Comparison of ENCODE assay signal across 18 cellular contexts in genomic region chr16:55552621-55553020, GRCh38. TPM values are rescaled to one million over a fixed set of nuclear protein-coding genes. Genes with fewer than 3 reads are reported as not detected.
DNase-seq lines count a peak whose midpoint lies in the region; ATAC-seq and TF ChIP-seq lines count a peak whose summit lies in the region.
"Had no signal": no experiment of that assay in that cellular context is flagged by ENCODE, and none has a peak within 500 bp of the region (broad histone marks: within the 10 kb centered on the region; RNA-seq: fewer than 3 reads in every experiment).

No MANE protein-coding gene starts in this region.

- peak; percentile 47 for DNase-seq in Daoy (ENCODE audit: low read depth)
- DNase-seq in NCI-H226, result peak; percentile 84
- peak; percentile 61 for DNase-seq in dedifferentiated amniotic fluid mesenchymal stem cell (ENCODE audit: extremely low spot score)
- peak; percentile 67 for DNase-seq in mesenchymal stem cell
- DNase-seq in activated T-helper 1 cell treated with anti-CD3 and anti-CD28 coated beads, Interleukin-12 subunit alpha, Interleukin-12 subunit beta, Interleukin-2, Interleukin-4 antibody, amounts not matched to agents 30 ng/mL and 10 ng/mL and 1 ng/mL, durations not matched to agents 14 hours and 24 hours and 36 hours (ENCODE audit: low spot score), result no peak
- no peak for DNase-seq in amygdala (lab: John Stamatoyannopoulos, UW)
- DNase-seq in omental fat pad (ENCODE audit: low spot score), result no peak
- DNase-seq in T-helper 2 cell treated with Interferon-gamma antibody and Interleukin-4, amounts not matched to agents 5 μg/mL and 100 μg/mL, for 36 hours (ENCODE audit: low spot score), result no peak
- DNase-seq: activated naive CD4-positive, alpha-beta T cell treated with Interleukin-2 at 50 U/mL for 16 hours; erythroblast; NCI-H1417 treated with DMSO at 0.1 percent for 48 hours; NCI-H524; Right ventricle myocardium superior; stimulated activated CD4-positive, alpha-beta T cell treated with anti-CD3 and anti-CD28 coated beads, Interleukin-2, amount 100 ng/mL, for 24 hours had no signal

- no peak overlapping the region for H3K27ac Mint-ChIP-seq in activated T-helper 1 cell treated with anti-CD3 and anti-CD28 coated beads, Interleukin-12 subunit alpha, Interleukin-12 subunit beta, Interleukin-2, Interleukin-4 antibody, amounts not matched to agents 30 ng/mL and 10 ng/mL and 1 ng/mL, durations not matched to agents 14 hours and 24 hours and 36 hours
- no peak overlapping the region for H3K27ac Mint-ChIP-seq in T-helper 2 cell treated with Interferon-gamma antibody and Interleukin-4, amounts not matched to agents 5 μg/mL and 100 μg/mL, for 36 hours
- H3K27ac Mint-ChIP-seq: progenitor cell of endocrine pancreas had no signal

- no peaks in the 10 kb centered on the region for H3K27me3 Mint-ChIP-seq in activated T-helper 1 cell treated with anti-CD3 and anti-CD28 coated beads, Interleukin-12 subunit alpha, Interleukin-12 subunit beta, Interleukin-2, Interleukin-4 antibody, amounts not matched to agents 30 ng/mL and 10 ng/mL and 1 ng/mL, durations not matched to agents 14 hours and 24 hours and 36 hours (ENCODE audit: insufficient read depth)
- H3K27me3 Mint-ChIP-seq in T-helper 2 cell treated with Interferon-gamma antibody and Interleukin-4, amounts not matched to agents 5 μg/mL and 100 μg/mL, for 36 hours (ENCODE audit: low read depth), result peaks cover 3% of the 10 kb centered on the region
- H3K27me3 Mint-ChIP-seq: progenitor cell of endocrine pancreas had no signal

- no peak overlapping the region for H2BK15ac ChIP-seq in mesenchymal stem cell (ENCODE audit: low read depth, poor library complexity, severe bottlenecking)

- ATAC-seq in omental fat pad (ENCODE audit: low FRiP score), result no peak

- no peak overlapping the region for H3K23ac ChIP-seq in mesenchymal stem cell (ENCODE audit: low read length in 2 of 2)

- no peak overlapping the region for H2BK120ac ChIP-seq in mesenchymal stem cell (ENCODE audit: low read depth, low read length)

- intact Hi-C loops in activated T-helper 1 cell treated with anti-CD3 and anti-CD28 coated beads, Interleukin-12 subunit alpha, Interleukin-12 subunit beta, Interleukin-2, Interleukin-4 antibody, amounts not matched to agents 30 ng/mL and 10 ng/mL and 1 ng/mL, durations not matched to agents 14 hours and 24 hours and 36 hours (cut with micrococcal nuclease), result no loop called here

- no peak overlapping the region for H3K4me3 Mint-ChIP-seq in activated T-helper 1 cell treated with anti-CD3 and anti-CD28 coated beads, Interleukin-12 subunit alpha, Interleukin-12 subunit beta, Interleukin-2, Interleukin-4 antibody, amounts not matched to agents 30 ng/mL and 10 ng/mL and 1 ng/mL, durations not matched to agents 14 hours and 24 hours and 36 hours
- H3K4me3 Mint-ChIP-seq in T-helper 2 cell treated with Interferon-gamma antibody and Interleukin-4, amounts not matched to agents 5 μg/mL and 100 μg/mL, for 36 hours, result no peak overlapping the region
- H3K4me3 Mint-ChIP-seq: central memory CD8-positive, alpha-beta T cell had no signal

- no peak overlapping the region for H3K4me2 ChIP-seq in mesenchymal stem cell (ENCODE audit: low read length, poor library complexity, severe bottlenecking)

- H4K8ac ChIP-seq in mesenchymal stem cell (ENCODE audit: low read length), result no peak overlapping the region

- TF ChIP-seq CTCF in omental fat pad (IDR thresholded peaks at IDR 0.05), result no peak

- H3K9me3 Mint-ChIP-seq in activated T-helper 1 cell treated with anti-CD3 and anti-CD28 coated beads, Interleukin-12 subunit alpha, Interleukin-12 subunit beta, Interleukin-2, Interleukin-4 antibody, amounts not matched to agents 30 ng/mL and 10 ng/mL and 1 ng/mL, durations not matched to agents 14 hours and 24 hours and 36 hours, result no peaks in the 10 kb centered on the region
- H3K9me3 Mint-ChIP-seq in T-helper 2 cell treated with Interferon-gamma antibody and Interleukin-4, amounts not matched to agents 5 μg/mL and 100 μg/mL, for 36 hours, result no peaks in the 10 kb centered on the region

- H2AFZ ChIP-seq in mesenchymal stem cell (ENCODE audit: low read depth, low read length), result no peak overlapping the region

- no peak overlapping the region for H3K4me3 ChIP-seq in mesenchymal stem cell (ENCODE audit: insufficient read depth in 1 of 2, low read depth in 1 of 2, low read length in 2 of 2)

- no peaks in the 10 kb centered on the region for H3K79me1 ChIP-seq in mesenchymal stem cell (replicated peaks; ENCODE audit: low read length, poor library complexity, severe bottlenecking)

- H3K9ac ChIP-seq in mesenchymal stem cell (ENCODE audit: low read length), result no peak overlapping the region

- no peak overlapping the region for H4K91ac ChIP-seq in mesenchymal stem cell (ENCODE audit: low read length)

- H3K36me3 ChIP-seq in mesenchymal stem cell (ENCODE audit: control insufficient read depth in 1 of 2, insufficient read depth in 2 of 2, low read depth in 1 of 2, low read length in 2 of 2), result peaks cover 0 to 53% of the 10 kb centered on the region in 2 experiments

- H3K18ac ChIP-seq in mesenchymal stem cell (ENCODE audit: low read depth in 1 of 2, low read length in 2 of 2), result no peak overlapping the region

- H2BK12ac ChIP-seq in mesenchymal stem cell (ENCODE audit: low read length in 2 of 2), result no peak overlapping the region

- no peaks in the 10 kb centered on the region for H3K4me1 ChIP-seq in mesenchymal stem cell (ENCODE audit: control insufficient read depth, insufficient read depth, low read depth, low read length)

- no peaks in the 10 kb centered on the region for H3K27me3 ChIP-seq in mesenchymal stem cell (ENCODE audit: control insufficient read depth in 1 of 2, insufficient read depth in 1 of 2, low read length in 2 of 2)

- no peak overlapping the region for H3K14ac ChIP-seq in mesenchymal stem cell (ENCODE audit: low read length in 2 of 2)

- H3K36me3 Mint-ChIP-seq in activated T-helper 1 cell treated with anti-CD3 and anti-CD28 coated beads, Interleukin-12 subunit alpha, Interleukin-12 subunit beta, Interleukin-2, Interleukin-4 antibody, amounts not matched to agents 30 ng/mL and 10 ng/mL and 1 ng/mL, durations not matched to agents 14 hours and 24 hours and 36 hours (ENCODE audit: low read depth), result no peaks in the 10 kb centered on the region
- H3K36me3 Mint-ChIP-seq in T-helper 2 cell treated with Interferon-gamma antibody and Interleukin-4, amounts not matched to agents 5 μg/mL and 100 μg/mL, for 36 hours (ENCODE audit: low read depth), result peaks cover 4% of the 10 kb centered on the region

- H3K9me3 ChIP-seq in mesenchymal stem cell (ENCODE audit: control insufficient read depth, low read length), result peaks cover 10% of the 10 kb centered on the region

- H3K4ac ChIP-seq in mesenchymal stem cell (ENCODE audit: low read depth in 1 of 2, low read length in 2 of 2), result no peak overlapping the region

- H3K4me1 Mint-ChIP-seq in activated T-helper 1 cell treated with anti-CD3 and anti-CD28 coated beads, Interleukin-12 subunit alpha, Interleukin-12 subunit beta, Interleukin-2, Interleukin-4 antibody, amounts not matched to agents 30 ng/mL and 10 ng/mL and 1 ng/mL, durations not matched to agents 14 hours and 24 hours and 36 hours (ENCODE audit: low read depth), result no peaks in the 10 kb centered on the region
- H3K4me1 Mint-ChIP-seq in T-helper 2 cell treated with Interferon-gamma antibody and Interleukin-4, amounts not matched to agents 5 μg/mL and 100 μg/mL, for 36 hours (ENCODE audit: low read depth), result no peaks in the 10 kb centered on the region
- H3K4me1 Mint-ChIP-seq: central memory CD8-positive, alpha-beta T cell had no signal

- no peak overlapping the region for H3K27ac ChIP-seq in mesenchymal stem cell (ENCODE audit: low read length, poor library complexity, severe bottlenecking)

- H2BK5ac ChIP-seq in mesenchymal stem cell (ENCODE audit: low read depth, low read length, poor library complexity, severe bottlenecking), result no peak overlapping the region

- H2AK5ac ChIP-seq in mesenchymal stem cell (ENCODE audit: low read length, severe bottlenecking), result no peak overlapping the region

RNA-seq across cellular contexts. Expression of gene CAPNS2, which starts 13.9 kb away (rescaled TPM):
- total RNA-seq in Daoy (2014; rRNA removed; shearing (Covaris generic)), result not detected in 2 replicates
- 0.06 TPM for polyA plus RNA-seq in mesenchymal stem cell (2013, experiment 1 of 2)
- polyA plus RNA-seq in mesenchymal stem cell (2013, experiment 2 of 2), result 0.05 TPM
- total RNA-seq in activated T-helper 1 cell treated with anti-CD3 and anti-CD28 coated beads, Interleukin-12 subunit alpha, Interleukin-12 subunit beta, Interleukin-2, Interleukin-4 antibody, amounts not matched to agents 30 ng/mL and 10 ng/mL and 1 ng/mL, durations not matched to agents 14 hours and 24 hours and 36 hours, result not detected in 2 replicates
- total RNA-seq in omental fat pad, result under 1 TPM in 2 of 4 donors, not detected in 2; 0.75 to 0.95 TPM
- total RNA-seq: G401, progenitor cell of endocrine pancreas, Right ventricle myocardium superior had no signal
- polyA plus RNA-seq: BJ had no signal

RNA-seq across cellular contexts. Expression of gene LPCAT2, which starts 43.7 kb away (rescaled TPM):
- 0.45 and 0.69 TPM in 2 replicates for total RNA-seq in Daoy (2014; rRNA removed; shearing (Covaris generic))
- polyA plus RNA-seq in mesenchymal stem cell (2013, experiment 1 of 2), result 12.2 TPM
- 13.0 TPM for polyA plus RNA-seq in mesenchymal stem cell (2013, experiment 2 of 2)
- total RNA-seq in activated T-helper 1 cell treated with anti-CD3 and anti-CD28 coated beads, Interleukin-12 subunit alpha, Interleukin-12 subunit beta, Interleukin-2, Interleukin-4 antibody, amounts not matched to agents 30 ng/mL and 10 ng/mL and 1 ng/mL, durations not matched to agents 14 hours and 24 hours and 36 hours, result 1.5 and 2.2 TPM in 2 replicates
- 10 to 100 TPM in 3 of 4 donors, 1 to 10 TPM in 1; 9.6 to 20.5 (median 15.9) TPM for total RNA-seq in omental fat pad
- total RNA-seq: G401 had no signal

Comparison
In these comparisons a context has a peak if more than half of its experiments do, and no peak if none do; other contexts are left out.
1. DNase-seq: peak in Daoy (single experiment), NCI-H226 (single experiment), dedifferentiated amniotic fluid mesenchymal stem cell (single experiment) and mesenchymal stem cell (single experiment); none in activated T-helper 1 cell treated with anti-CD3 and anti-CD28 coated beads, Interleukin-12 subunit alpha, Interleukin-12 subunit beta, Interleukin-2, Interleukin-4 antibody, amounts not matched to agents 30 ng/mL and 10 ng/mL and 1 ng/mL, durations not matched to agents 14 hours and 24 hours and 36 hours (single experiment), amygdala (0 of 56), omental fat pad (single experiment) and T-helper 2 cell treated with Interferon-gamma antibody and Interleukin-4, amounts not matched to agents 5 μg/mL and 100 μg/mL, for 36 hours (single experiment).